1 cellular context compared by ENCODE assay signal in the genomic region with DNA sequence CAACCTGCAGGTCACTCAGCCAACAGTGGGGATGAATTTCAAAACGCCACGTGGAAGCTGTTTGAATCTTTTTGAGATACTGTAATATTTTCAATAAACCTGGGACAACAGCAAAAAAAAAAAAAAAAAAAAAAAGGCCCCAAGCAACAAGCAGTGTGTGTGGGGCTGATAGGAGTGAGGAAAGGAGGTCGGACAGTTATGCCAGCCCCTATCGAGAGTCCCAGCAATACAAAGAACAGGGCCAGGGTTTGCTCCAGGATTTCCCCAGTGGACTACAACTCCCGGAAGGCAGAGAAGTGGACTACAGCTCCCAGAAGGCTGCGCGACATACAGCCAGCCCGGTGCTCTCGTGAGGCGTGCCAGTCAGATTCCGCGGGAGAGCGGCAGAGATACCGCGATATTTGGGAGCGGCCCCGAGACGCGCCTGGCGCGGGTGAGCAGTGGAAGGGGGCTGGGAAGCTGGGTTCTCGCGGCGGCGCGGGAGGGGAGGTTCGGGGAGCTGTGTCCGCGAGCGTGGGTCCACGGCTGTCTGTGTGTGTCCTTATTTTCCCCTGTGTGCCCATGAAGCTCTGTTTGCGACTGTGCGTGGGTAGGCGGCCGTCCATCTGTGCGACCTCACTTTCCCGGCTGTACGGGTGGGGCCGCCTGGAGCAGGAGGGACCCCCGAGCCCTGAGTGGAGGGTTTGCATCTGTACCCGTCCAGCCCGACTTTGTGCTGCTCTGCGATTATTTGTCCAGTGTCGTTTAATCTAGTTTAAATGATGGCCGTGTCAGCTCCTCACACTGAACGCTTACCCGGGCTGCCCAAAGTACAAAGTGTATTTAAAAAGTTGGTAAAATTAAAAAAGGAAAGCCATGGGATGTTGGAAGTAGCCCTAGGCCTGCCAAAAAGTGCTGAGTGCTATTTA.
A peak's percentile ranks its signal among the peaks of the same experiment; 100 is the strongest.
TF ChIP-seq lines count a peak whose summit lies in the region.

A gene with protein sequence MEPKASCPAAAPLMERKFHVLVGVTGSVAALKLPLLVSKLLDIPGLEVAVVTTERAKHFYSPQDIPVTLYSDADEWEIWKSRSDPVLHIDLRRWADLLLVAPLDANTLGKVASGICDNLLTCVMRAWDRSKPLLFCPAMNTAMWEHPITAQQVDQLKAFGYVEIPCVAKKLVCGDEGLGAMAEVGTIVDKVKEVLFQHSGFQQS (plus strand): TSS at position 397 of the 908 bp plus-strand sequence. CDS start 4,729 bp downstream, outside the sequence.

TF ChIP-seq in HEK293, 187 proteins besides CTCF, POLR2A, EP300 and RAD21 (continued from another document and continues in another):
- TF ChIP-seq, protein P1, sequence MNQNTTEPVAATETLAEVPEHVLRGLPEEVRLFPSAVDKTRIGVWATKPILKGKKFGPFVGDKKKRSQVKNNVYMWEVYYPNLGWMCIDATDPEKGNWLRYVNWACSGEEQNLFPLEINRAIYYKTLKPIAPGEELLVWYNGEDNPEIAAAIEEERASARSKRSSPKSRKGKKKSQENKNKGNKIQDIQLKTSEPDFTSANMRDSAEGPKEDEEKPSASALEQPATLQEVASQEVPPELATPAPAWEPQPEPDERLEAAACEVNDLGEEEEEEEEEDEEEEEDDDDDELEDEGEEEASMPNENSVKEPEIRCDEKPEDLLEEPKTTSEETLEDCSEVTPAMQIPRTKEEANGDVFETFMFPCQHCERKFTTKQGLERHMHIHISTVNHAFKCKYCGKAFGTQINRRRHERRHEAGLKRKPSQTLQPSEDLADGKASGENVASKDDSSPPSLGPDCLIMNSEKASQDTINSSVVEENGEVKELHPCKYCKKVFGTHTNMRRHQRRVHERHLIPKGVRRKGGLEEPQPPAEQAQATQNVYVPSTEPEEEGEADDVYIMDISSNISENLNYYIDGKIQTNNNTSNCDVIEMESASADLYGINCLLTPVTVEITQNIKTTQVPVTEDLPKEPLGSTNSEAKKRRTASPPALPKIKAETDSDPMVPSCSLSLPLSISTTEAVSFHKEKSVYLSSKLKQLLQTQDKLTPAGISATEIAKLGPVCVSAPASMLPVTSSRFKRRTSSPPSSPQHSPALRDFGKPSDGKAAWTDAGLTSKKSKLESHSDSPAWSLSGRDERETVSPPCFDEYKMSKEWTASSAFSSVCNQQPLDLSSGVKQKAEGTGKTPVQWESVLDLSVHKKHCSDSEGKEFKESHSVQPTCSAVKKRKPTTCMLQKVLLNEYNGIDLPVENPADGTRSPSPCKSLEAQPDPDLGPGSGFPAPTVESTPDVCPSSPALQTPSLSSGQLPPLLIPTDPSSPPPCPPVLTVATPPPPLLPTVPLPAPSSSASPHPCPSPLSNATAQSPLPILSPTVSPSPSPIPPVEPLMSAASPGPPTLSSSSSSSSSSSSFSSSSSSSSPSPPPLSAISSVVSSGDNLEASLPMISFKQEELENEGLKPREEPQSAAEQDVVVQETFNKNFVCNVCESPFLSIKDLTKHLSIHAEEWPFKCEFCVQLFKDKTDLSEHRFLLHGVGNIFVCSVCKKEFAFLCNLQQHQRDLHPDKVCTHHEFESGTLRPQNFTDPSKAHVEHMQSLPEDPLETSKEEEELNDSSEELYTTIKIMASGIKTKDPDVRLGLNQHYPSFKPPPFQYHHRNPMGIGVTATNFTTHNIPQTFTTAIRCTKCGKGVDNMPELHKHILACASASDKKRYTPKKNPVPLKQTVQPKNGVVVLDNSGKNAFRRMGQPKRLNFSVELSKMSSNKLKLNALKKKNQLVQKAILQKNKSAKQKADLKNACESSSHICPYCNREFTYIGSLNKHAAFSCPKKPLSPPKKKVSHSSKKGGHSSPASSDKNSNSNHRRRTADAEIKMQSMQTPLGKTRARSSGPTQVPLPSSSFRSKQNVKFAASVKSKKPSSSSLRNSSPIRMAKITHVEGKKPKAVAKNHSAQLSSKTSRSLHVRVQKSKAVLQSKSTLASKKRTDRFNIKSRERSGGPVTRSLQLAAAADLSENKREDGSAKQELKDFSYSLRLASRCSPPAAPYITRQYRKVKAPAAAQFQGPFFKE (tag by site-specific recombination; IDR thresholded peaks at IDR 0.05; ENCODE audit: borderline replicate concordance): peak; percentile 29; the same call in 1 of the 2 replicates
- TF ChIP-seq ZFHX2 (tag by site-specific recombination; conservative IDR thresholded peaks at IDR 0.05) (peak; percentile 69), ZFP41 (tag by site-specific recombination; IDR thresholded peaks at IDR 0.05; ENCODE audit: borderline replicate concordance) (no peak), MYNN (tag by site-specific recombination; IDR thresholded peaks at IDR 0.05; ENCODE audit: borderline replicate concordance) (peak; percentile 29; the same call in 1 of the 2 replicates), ZNF2 (tag by site-specific recombination; IDR thresholded peaks at IDR 0.05) (peak; percentile 96), ZNF571 (tag by site-specific recombination; IDR thresholded peaks at IDR 0.05) (no peak), REPIN1 (tag by site-specific recombination; IDR thresholded peaks at IDR 0.05; ENCODE audit: low read depth) (peak; percentile 86), OVOL3 (tag by site-specific recombination; IDR thresholded peaks at IDR 0.05) (peak; percentile 62; the same call in 1 of the 2 replicates), GLI4 (tag by site-specific recombination; IDR thresholded peaks at IDR 0.05) (peak; percentile 91; the same call in 1 of the 2 replicates), ZNF76 (tag by site-specific recombination; IDR thresholded peaks at IDR 0.05; ENCODE audit: borderline replicate concordance, low read depth) (peak; percentile 98), ZNF626 (tag by site-specific recombination; IDR thresholded peaks at IDR 0.05) (no peak), ZNF785 (tag by site-specific recombination; IDR thresholded peaks at IDR 0.05) (peak; percentile 49; the same call in 1 of the 2 replicates), ZNF239 (tag by site-specific recombination; IDR thresholded peaks at IDR 0.05) (peak; percentile 78; the same call in 1 of the 2 replicates), ZNF501 (tag by site-specific recombination; IDR thresholded peaks at IDR 0.05) (peak; percentile 99), ZBTB20 (tag by site-specific recombination; IDR thresholded peaks at IDR 0.05) (peak; percentile 89), GLIS2 (tag by site-specific recombination; IDR thresholded peaks at IDR 0.05) (peak; percentile 51), ZNF302 (tag by site-specific recombination; IDR thresholded peaks at IDR 0.05; ENCODE audit: low read depth) (no peak), ZBTB48 (tag by site-specific recombination; IDR thresholded peaks at IDR 0.05) (peak; percentile 78; the same call in 1 of the 2 replicates), ZNF561 (tag by site-specific recombination; IDR thresholded peaks at IDR 0.05; ENCODE audit: borderline replicate concordance) (peak; percentile 50; the same call in 1 of the 2 replicates), ZNF335 (tag by site-specific recombination; conservative IDR thresholded peaks at IDR 0.05) (peak; percentile 94), SP7 (tag by site-specific recombination; IDR thresholded peaks at IDR 0.05) (peak; percentile 94), KLF8 (tag by site-specific recombination; IDR thresholded peaks at IDR 0.05) (peak; percentile 96), ZBTB7A (tag by site-specific recombination; IDR thresholded peaks at IDR 0.05; ENCODE audit: low read depth) (peak; percentile 94), ZNF324 (tag by site-specific recombination; IDR thresholded peaks at IDR 0.05) (peak; percentile 87; the same call in 1 of the 2 replicates), KLF10 (tag by site-specific recombination; IDR thresholded peaks at IDR 0.05) (peak; percentile 76; the same call in 1 of the 2 replicates), ZNF24 (tag by site-specific recombination; IDR thresholded peaks at IDR 0.05) (peak; percentile 90), ZNF10 (tag by site-specific recombination; IDR thresholded peaks at IDR 0.05) (peak; percentile 99)
- TF ChIP-seq, protein P2, sequence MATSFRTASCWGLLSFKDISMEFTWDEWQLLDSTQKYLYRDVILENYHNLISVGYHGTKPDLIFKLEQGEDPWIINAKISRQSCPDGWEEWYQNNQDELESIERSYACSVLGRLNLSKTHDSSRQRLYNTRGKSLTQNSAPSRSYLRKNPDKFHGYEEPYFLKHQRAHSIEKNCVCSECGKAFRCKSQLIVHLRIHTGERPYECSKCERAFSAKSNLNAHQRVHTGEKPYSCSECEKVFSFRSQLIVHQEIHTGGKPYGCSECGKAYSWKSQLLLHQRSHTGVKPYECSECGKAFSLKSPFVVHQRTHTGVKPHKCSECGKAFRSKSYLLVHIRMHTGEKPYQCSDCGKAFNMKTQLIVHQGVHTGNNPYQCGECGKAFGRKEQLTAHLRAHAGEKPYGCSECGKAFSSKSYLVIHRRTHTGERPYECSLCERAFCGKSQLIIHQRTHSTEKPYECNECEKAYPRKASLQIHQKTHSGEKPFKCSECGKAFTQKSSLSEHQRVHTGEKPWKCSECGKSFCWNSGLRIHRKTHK (tag by site-specific recombination; IDR thresholded peaks at IDR 0.05): no peak
- TF ChIP-seq, protein P3, sequence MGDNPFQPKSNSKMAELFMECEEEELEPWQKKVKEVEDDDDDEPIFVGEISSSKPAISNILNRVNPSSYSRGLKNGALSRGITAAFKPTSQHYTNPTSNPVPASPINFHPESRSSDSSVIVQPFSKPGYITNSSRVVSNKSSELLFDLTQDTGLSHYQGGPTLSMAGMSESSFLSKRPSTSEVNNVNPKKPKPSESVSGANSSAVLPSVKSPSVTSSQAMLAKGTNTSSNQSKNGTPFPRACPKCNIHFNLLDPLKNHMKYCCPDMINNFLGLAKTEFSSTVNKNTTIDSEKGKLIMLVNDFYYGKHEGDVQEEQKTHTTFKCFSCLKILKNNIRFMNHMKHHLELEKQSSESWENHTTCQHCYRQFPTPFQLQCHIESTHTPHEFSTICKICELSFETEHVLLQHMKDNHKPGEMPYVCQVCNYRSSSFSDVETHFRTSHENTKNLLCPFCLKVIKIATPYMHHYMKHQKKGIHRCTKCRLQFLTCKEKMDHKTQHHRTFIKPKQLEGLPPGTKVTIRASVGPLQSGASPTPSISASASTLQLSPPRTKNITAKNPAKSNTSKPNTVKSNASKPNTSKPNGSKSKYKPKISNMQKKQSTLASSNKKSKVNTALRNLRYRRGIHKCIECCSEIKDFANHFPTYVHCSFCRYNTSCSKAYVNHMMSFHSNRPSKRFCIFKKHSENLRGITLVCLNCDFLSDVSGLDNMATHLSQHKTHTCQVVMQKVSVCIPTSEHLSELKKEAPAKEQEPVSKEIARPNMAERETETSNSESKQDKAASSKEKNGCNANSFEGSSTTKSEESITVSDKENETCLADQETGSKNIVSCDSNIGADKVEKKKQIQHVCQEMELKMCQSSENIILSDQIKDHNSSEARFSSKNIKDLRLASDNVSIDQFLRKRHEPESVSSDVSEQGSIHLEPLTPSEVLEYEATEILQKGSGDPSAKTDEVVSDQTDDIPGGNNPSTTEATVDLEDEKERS (tag by site-specific recombination; IDR thresholded peaks at IDR 0.05): peak; percentile 69; the same call in 1 of the 2 replicates
- TF ChIP-seq, protein P4, sequence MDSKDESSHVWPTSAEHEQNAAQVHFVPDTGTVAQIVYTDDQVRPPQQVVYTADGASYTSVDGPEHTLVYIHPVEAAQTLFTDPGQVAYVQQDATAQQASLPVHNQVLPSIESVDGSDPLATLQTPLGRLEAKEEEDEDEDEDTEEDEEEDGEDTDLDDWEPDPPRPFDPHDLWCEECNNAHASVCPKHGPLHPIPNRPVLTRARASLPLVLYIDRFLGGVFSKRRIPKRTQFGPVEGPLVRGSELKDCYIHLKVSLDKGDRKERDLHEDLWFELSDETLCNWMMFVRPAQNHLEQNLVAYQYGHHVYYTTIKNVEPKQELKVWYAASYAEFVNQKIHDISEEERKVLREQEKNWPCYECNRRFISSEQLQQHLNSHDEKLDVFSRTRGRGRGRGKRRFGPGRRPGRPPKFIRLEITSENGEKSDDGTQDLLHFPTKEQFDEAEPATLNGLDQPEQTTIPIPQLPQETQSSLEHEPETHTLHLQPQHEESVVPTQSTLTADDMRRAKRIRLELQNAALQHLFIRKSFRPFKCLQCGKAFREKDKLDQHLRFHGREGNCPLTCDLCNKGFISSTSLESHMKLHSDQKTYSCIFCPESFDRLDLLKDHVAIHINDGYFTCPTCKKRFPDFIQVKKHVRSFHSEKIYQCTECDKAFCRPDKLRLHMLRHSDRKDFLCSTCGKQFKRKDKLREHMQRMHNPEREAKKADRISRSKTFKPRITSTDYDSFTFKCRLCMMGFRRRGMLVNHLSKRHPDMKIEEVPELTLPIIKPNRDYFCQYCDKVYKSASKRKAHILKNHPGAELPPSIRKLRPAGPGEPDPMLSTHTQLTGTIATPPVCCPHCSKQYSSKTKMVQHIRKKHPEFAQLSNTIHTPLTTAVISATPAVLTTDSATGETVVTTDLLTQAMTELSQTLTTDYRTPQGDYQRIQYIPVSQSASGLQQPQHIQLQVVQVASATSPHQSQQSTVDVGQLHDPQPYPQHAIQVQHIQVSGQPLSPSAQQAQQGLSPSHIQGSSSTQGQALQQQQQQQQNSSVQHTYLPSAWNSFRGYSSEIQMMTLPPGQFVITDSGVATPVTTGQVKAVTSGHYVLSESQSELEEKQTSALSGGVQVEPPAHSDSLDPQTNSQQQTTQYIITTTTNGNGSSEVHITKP (tag by site-specific recombination; IDR thresholded peaks at IDR 0.05): peak; percentile 91
- TF ChIP-seq, protein P5, sequence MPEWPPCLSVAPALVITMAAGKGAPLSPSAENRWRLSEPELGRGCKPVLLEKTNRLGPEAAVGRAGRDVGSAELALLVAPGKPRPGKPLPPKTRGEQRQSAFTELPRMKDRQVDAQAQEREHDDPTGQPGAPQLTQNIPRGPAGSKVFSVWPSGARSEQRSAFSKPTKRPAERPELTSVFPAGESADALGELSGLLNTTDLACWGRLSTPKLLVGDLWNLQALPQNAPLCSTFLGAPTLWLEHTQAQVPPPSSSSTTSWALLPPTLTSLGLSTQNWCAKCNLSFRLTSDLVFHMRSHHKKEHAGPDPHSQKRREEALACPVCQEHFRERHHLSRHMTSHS (tag by site-specific recombination; IDR thresholded peaks at IDR 0.05): no peak
- TF ChIP-seq, protein P6, sequence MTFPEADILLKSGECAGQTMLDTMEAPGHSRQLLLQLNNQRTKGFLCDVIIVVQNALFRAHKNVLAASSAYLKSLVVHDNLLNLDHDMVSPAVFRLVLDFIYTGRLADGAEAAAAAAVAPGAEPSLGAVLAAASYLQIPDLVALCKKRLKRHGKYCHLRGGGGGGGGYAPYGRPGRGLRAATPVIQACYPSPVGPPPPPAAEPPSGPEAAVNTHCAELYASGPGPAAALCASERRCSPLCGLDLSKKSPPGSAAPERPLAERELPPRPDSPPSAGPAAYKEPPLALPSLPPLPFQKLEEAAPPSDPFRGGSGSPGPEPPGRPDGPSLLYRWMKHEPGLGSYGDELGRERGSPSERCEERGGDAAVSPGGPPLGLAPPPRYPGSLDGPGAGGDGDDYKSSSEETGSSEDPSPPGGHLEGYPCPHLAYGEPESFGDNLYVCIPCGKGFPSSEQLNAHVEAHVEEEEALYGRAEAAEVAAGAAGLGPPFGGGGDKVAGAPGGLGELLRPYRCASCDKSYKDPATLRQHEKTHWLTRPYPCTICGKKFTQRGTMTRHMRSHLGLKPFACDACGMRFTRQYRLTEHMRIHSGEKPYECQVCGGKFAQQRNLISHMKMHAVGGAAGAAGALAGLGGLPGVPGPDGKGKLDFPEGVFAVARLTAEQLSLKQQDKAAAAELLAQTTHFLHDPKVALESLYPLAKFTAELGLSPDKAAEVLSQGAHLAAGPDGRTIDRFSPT (tag by site-specific recombination; IDR thresholded peaks at IDR 0.05): peak; percentile 41; the same call in 1 of the 2 replicates
- TF ChIP-seq, protein P7, sequence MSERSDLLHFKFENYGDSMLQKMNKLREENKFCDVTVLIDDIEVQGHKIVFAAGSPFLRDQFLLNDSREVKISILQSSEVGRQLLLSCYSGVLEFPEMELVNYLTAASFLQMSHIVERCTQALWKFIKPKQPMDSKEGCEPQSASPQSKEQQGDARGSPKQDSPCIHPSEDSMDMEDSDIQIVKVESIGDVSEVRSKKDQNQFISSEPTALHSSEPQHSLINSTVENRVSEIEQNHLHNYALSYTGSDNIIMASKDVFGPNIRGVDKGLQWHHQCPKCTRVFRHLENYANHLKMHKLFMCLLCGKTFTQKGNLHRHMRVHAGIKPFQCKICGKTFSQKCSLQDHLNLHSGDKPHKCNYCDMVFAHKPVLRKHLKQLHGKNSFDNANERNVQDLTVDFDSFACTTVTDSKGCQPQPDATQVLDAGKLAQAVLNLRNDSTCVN (tag by site-specific recombination; optimal IDR thresholded peaks at IDR 0.05): peak; percentile 99
